8 cellular contexts compared by ENCODE assay signal in genomic region chr4:72500214-72500613, GRCh38.
"Had no signal": no experiment of that assay in that cellular context is flagged by ENCODE, and none has a peak within 500 bp of the region (broad histone marks: within the 10 kb centered on the region; RNA-seq: fewer than 3 reads in every experiment).

No MANE protein-coding gene starts in this region.

- H2AFZ ChIP-seq: GM23338 had no signal

- H3K4me2 ChIP-seq: GM23338 had no signal

- DNase-seq: H9, HCEC 1CT, IMR-90, KBM-7 had no signal

- FAIRE-seq: H1, H54, HTR-8/SVneo had no signal

- H3K4me3 ChIP-seq: GM23338 had no signal
